21 cellular contexts compared by ENCODE assay signal in genomic region chr1:241734533-241734932, GRCh38.
"Had no signal": no experiment of that assay in that cellular context is flagged by ENCODE, and none has a peak within 500 bp of the region (broad histone marks: within the 10 kb centered on the region; RNA-seq: fewer than 3 reads in every experiment).

No MANE protein-coding gene starts in this region.

- DNase-seq: activated CD4-positive, alpha-beta memory T cell treated with anti-CD3 and anti-CD28 coated beads for 36 hours; activated CD4-positive, alpha-beta T cell treated with anti-CD3 and anti-CD28 coated beads for 36 hours; activated CD4-positive, alpha-beta T cell treated with anti-CD3 and anti-CD28 coated beads, Interleukin-2, amount 10 ng/mL, durations not matched to agents 24 days and 14 days; activated CD4-positive, CD25-positive, alpha-beta regulatory T cell; activated CD4-positive, CD25-positive, alpha-beta regulatory T cell treated with anti-CD3 and anti-CD28 coated beads, Interleukin-2, amount 50 U/mL, for 72 hours; activated CD8-positive, alpha-beta memory T cell treated with anti-CD3 and anti-CD28 coated beads, Interleukin-2, amount 50 U/mL, for 48 hours; activated effector memory CD4-positive, alpha-beta T cell treated with Interleukin-2 at 50 U/mL for 16 hours; activated gamma-delta T cell treated with Interleukin-2 at 50 U/mL for 16 hours; activated naive CD4-positive, alpha-beta T cell treated with anti-CD3 and anti-CD28 coated beads for 36 hours; activated naive CD8-positive, alpha-beta T cell treated with anti-CD3 and anti-CD28 coated beads, Interleukin-2, amount 10 ng/mL, durations not matched to agents 7 days and 5 days; activated T-cell treated with anti-CD3 and anti-CD28 coated beads, Interleukin-2, amount 50 U/mL, for 4 hours; central memory CD4-positive, alpha-beta T cell; cerebellar nuclear complex; colonic mucosa; effector CD8-positive, alpha-beta T cell; esophagus squamous epithelium; foreskin melanocyte; heart right ventricle; T-helper 2 cell had no signal

- ATAC-seq: activated CD4-positive, alpha-beta T cell treated with anti-CD3 and anti-CD28 coated beads for 36 hours; activated T-cell treated with anti-CD3 and anti-CD28 coated beads, Interleukin-2, amount 50 U/mL, for 4 hours; activated T-helper 17 cell treated with anti-CD3 and anti-CD28 coated beads, Interleukin-2, amount 50 U/mL, for 72 hours; gastroesophageal sphincter; heart right ventricle had no signal
